Comparison of ENCODE assay signal across 8 cellular contexts in genomic region chr9:128818099-128818838, GRCh38. TPM values are rescaled to one million over a fixed set of nuclear protein-coding genes. Genes with fewer than 3 reads are reported as not detected.
DNase-seq lines count a peak whose midpoint lies in the region; ATAC-seq and TF ChIP-seq lines count a peak whose summit lies in the region.

ENDOG (plus strand) TSS chr9:128818500; CDS start chr9:128818685, 185 bp downstream.

- peak within 1 kb of the TSS; percentile 71 for H3K4me3 ChIP-seq in AG10803 (ENCODE audit: low read length)
- H3K4me3 ChIP-seq in spleen: peak within 1 kb of the TSS; percentile 56 to 79 (median 73)

- H3K27me3 ChIP-seq in spleen (replicated peaks in 1 of 7): no peaks in the 10 kb centered on the region

- H3K4me1 ChIP-seq in spleen: peaks cover 7 to 41% (median 20%) of the 10 kb centered on the region in 6 donors

- intact Hi-C loops in spleen (cut with DNase I; ENCODE audit: low total_unique reads): no loop called here

- peak; percentile 93 for ATAC-seq in HG03280 (IDR thresholded peaks at IDR 0.05; ENCODE audit: unreplicated experiment)

- peaks cover 0 to 27% (median 20%) of the 10 kb centered on the region in 6 donors for H3K36me3 ChIP-seq in spleen

- no peaks in the 10 kb centered on the region for H3K9me3 ChIP-seq in spleen

- peak; percentile 93 for DNase-seq in AG10803 (ENCODE audit: low read depth)
- peak; percentile 96 for DNase-seq in NCI-H345 treated with DMSO at 0.1 percent for 48 hours (lab: John Stamatoyannopoulos, UW; ENCODE audit: unreplicated experiment)
- DNase-seq in activated CD4-positive, CD25-positive, alpha-beta regulatory T cell (lab: John Stamatoyannopoulos, UW): peak; percentile 92 to 95 (median 94)
- DNase-seq in central memory CD4-positive, alpha-beta T cell: peak; percentile 95
- DNase-seq in inferior parietal cortex (ENCODE audit: extremely low spot score): peak; percentile 100
- peak; percentile 99 for DNase-seq in spleen

- in situ Hi-C loops in GM18951 (cut with MboI; ENCODE audit: low sequenced_read_pairs, unreplicated experiment): no loop called here

- WGBS in spleen, 5 donors: 0 to 1% (median 0%) methylated on average over 23 to 70 of the region's 70 CpGs

- peak within 1 kb of the TSS; percentile 76 to 91 (median 83) for H3K27ac ChIP-seq in spleen

- peak; percentile 91 for TF ChIP-seq POLR2A in GM18951 (IDR thresholded peaks at IDR 0.05; ENCODE audit: extremely low read depth, insufficient read depth, insufficient read length)
- TF ChIP-seq POLR2A in spleen (IDR thresholded peaks at IDR 0.05): peak; percentile 24 to 67 (median 33)

- TF ChIP-seq CTCF in AG10803 (conservative IDR thresholded peaks at IDR 0.05; ENCODE audit: low read length) (peak; percentile 83), spleen (IDR thresholded peaks at IDR 0.05 in 8 of 11, conservative IDR thresholded peaks at IDR 0.05 in 3 of 11) (peak; percentile 98 to 99 (median 99))

RNA-seq across cellular contexts. Expression of gene ENDOG, which starts in this region (rescaled TPM):
- total RNA-seq in spleen: 10 to 100 TPM in 5 of 7 donors, 1 to 10 TPM in 2; 9.6 to 16.9 (median 12.9) TPM
- 10 to 100 TPM; 13.3 to 16.2 (median 15.4) TPM for polyA plus RNA-seq in spleen

Comparison
In these comparisons a context has a peak if more than half of its experiments do, and no peak if none do; other contexts are left out.
1. Peak in every context shown above with its lines: DNase-seq, ATAC-seq, H3K4me3 ChIP-seq and H3K27ac ChIP-seq.